In genomic region chr22:36282078-36282831, GRCh38 we compare ENCODE assay signal across 23 cellular contexts. TPM values are rescaled to one million over a fixed set of nuclear protein-coding genes. Genes with fewer than 3 reads are reported as not detected.
DNase-seq lines count a peak whose midpoint lies in the region; ATAC-seq and TF ChIP-seq lines count a peak whose summit lies in the region.
"Had no signal": no experiment of that assay in that cellular context is flagged by ENCODE, and none has a peak within 500 bp of the region (broad histone marks: within the 10 kb centered on the region; RNA-seq: fewer than 3 reads in every experiment).

No MANE protein-coding gene starts in this region.

- peaks cover 22% of the 10 kb centered on the region for H3K4me1 Mint-ChIP-seq in activated naive CD8-positive, alpha-beta T cell (ENCODE audit: low read depth)
- peaks cover 23% of the 10 kb centered on the region for H3K4me1 Mint-ChIP-seq in activated naive CD8-positive, alpha-beta T cell treated with anti-CD3 and anti-CD28 coated beads for 36 hours
- H3K4me1 Mint-ChIP-seq in T-helper 17 cell: peaks cover 20% of the 10 kb centered on the region

- no peak overlapping the region for H3K4ac ChIP-seq in neuronal stem cell (ENCODE audit: low read length)

- H3K36me3 ChIP-seq in neuronal stem cell (replicated peaks in 1 of 2; ENCODE audit: control insufficient read depth in 2 of 2, insufficient read depth in 2 of 2, low read length in 2 of 2): peaks cover 53 to 73% of the 10 kb centered on the region in 2 donors
- H3K36me3 ChIP-seq in tibial nerve: peaks cover 4 to 72% (median 43%) of the 10 kb centered on the region in 3 donors

- no peaks in the 10 kb centered on the region for H3K27me3 ChIP-seq in neuronal stem cell (ENCODE audit: control insufficient read depth in 3 of 3, insufficient read depth in 3 of 3, low read depth in 1 of 3, low read length in 3 of 3)
- no peaks in the 10 kb centered on the region for H3K27me3 ChIP-seq in tibial nerve
- H3K27me3 ChIP-seq: right atrium auricular region, vagina had no signal

- H3K4me1 ChIP-seq in neuronal stem cell (ENCODE audit: control insufficient read depth in 2 of 2, insufficient read depth in 1 of 2, low read depth in 1 of 2, low read length in 2 of 2) (peaks cover 0 to 3% of the 10 kb centered on the region in 2 donors), tibial nerve (peaks cover 0 to 55% (median 9%) of the 10 kb centered on the region in 4 donors)

- H3K23ac ChIP-seq in neuronal stem cell (ENCODE audit: low read depth, low read length, poor library complexity): no peak overlapping the region

- H2BK12ac ChIP-seq in neuronal stem cell (ENCODE audit: low read length): no peak overlapping the region

- H3K4me3 Mint-ChIP-seq in activated naive CD8-positive, alpha-beta T cell: no peak overlapping the region
- no peak overlapping the region for H3K4me3 Mint-ChIP-seq in activated naive CD8-positive, alpha-beta T cell treated with anti-CD3 and anti-CD28 coated beads for 36 hours
- no peak overlapping the region for H3K4me3 Mint-ChIP-seq in T-helper 17 cell
- H3K4me3 Mint-ChIP-seq: activated B cell treated with CpG ODN at 0.5 μM for 24 hours; activated T-helper 1 cell treated with anti-CD3 and anti-CD28 coated beads, Interleukin-12 subunit alpha, Interleukin-12 subunit beta, Interleukin-2, Interleukin-4 antibody, amounts not matched to agents 30 ng/mL and 10 ng/mL and 1 ng/mL, durations not matched to agents 14 hours and 24 hours and 36 hours; CD14-positive monocyte; H9; IgD-negative memory B cell had no signal

- H3K14ac ChIP-seq in neuronal stem cell (ENCODE audit: low read length): no peak overlapping the region

- H3K4me3 ChIP-seq in neuronal stem cell (ENCODE audit: low read length in 2 of 2): no peak overlapping the region
- H3K4me3 ChIP-seq in tibial nerve: no peak overlapping the region
- H3K4me3 ChIP-seq: right atrium auricular region, SK-N-MC, vagina had no signal

- no peak overlapping the region for H2BK15ac ChIP-seq in neuronal stem cell (ENCODE audit: low read length)

- H4K8ac ChIP-seq in neuronal stem cell (ENCODE audit: low read depth, low read length): no peak overlapping the region

- H3K18ac ChIP-seq in neuronal stem cell (ENCODE audit: low read length): no peak overlapping the region

- peak in 1 of 2 donors; percentile 4 for TF ChIP-seq POLR2A in tibial nerve (IDR thresholded peaks at IDR 0.05)

- H3K79me1 ChIP-seq in neuronal stem cell (ENCODE audit: low read depth, low read length): no peaks in the 10 kb centered on the region

- H3K27ac ChIP-seq in neuronal stem cell (replicated peaks; ENCODE audit: low read length) (no peak overlapping the region), tibial nerve (peak overlapping the region in 3 of 4 donors; percentile 19 to 72 (median 68))
- H3K27ac ChIP-seq: right atrium auricular region, SK-N-MC, vagina had no signal

- no peaks in the 10 kb centered on the region for H3K9me3 Mint-ChIP-seq in activated naive CD8-positive, alpha-beta T cell (ENCODE audit: low read depth)
- no peaks in the 10 kb centered on the region for H3K9me3 Mint-ChIP-seq in activated naive CD8-positive, alpha-beta T cell treated with anti-CD3 and anti-CD28 coated beads for 36 hours
- H3K9me3 Mint-ChIP-seq: activated B cell treated with CpG ODN at 0.5 μM for 24 hours; activated T-helper 1 cell treated with anti-CD3 and anti-CD28 coated beads, Interleukin-12 subunit alpha, Interleukin-12 subunit beta, Interleukin-2, Interleukin-4 antibody, amounts not matched to agents 30 ng/mL and 10 ng/mL and 1 ng/mL, durations not matched to agents 14 hours and 24 hours and 36 hours; CD14-positive monocyte; H9; IgD-negative memory B cell had no signal

- WGBS in neuronal stem cell (ENCODE audit: extremely low coverage in 2 of 2, insufficient read length in 2 of 2, insufficient replicate concordance in 1 of 2), 2 donors: no CpG with 5 or more reads among the region's 31 CpGs
- 69% methylated on average over 29 to 31 of the region's 31 CpGs for WGBS in tibial nerve, 2 donors

- TF ChIP-seq CTCF in tibial nerve (IDR thresholded peaks at IDR 0.05): no peak

- DNase-seq in activated naive CD8-positive, alpha-beta T cell treated with anti-CD3 and anti-CD28 coated beads for 36 hours: no peak
- DNase-seq in T-helper 17 cell: no peak
- DNase-seq in neuronal stem cell (ENCODE audit: low spot score): no peak
- DNase-seq in tibial nerve (ENCODE audit: low spot score in 2 of 2): no peak
- no peak for DNase-seq in amniotic stem cell (lab: John Stamatoyannopoulos, UW)
- DNase-seq: activated B cell treated with CpG ODN at 0.5 μM for 24 hours; cerebellar nuclear complex; DMS53; H9; MM.1S; NCI-H1694 treated with DMSO at 0.1 percent for 48 hours; NCI-H226; stimulated activated naive CD4-positive, alpha-beta T cell had no signal

- H3K9me3 ChIP-seq in T-helper 17 cell (ENCODE audit: control insufficient read depth, low read length, poor library complexity, severe bottlenecking) (no peaks in the 10 kb centered on the region), neuronal stem cell (replicated peaks in 1 of 2; ENCODE audit: control insufficient read depth in 2 of 2, insufficient read depth in 1 of 2, low read depth in 1 of 2, low read length in 2 of 2) (no peaks in the 10 kb centered on the region), tibial nerve (no peaks in the 10 kb centered on the region)
- H3K9me3 ChIP-seq: right atrium auricular region, vagina had no signal

- H3K27ac Mint-ChIP-seq in activated naive CD8-positive, alpha-beta T cell: peak overlapping the region; percentile 70
- H3K27ac Mint-ChIP-seq in activated naive CD8-positive, alpha-beta T cell treated with anti-CD3 and anti-CD28 coated beads for 36 hours: no peak overlapping the region
- peak overlapping the region; percentile 74 for H3K27ac Mint-ChIP-seq in T-helper 17 cell
- H3K27ac Mint-ChIP-seq: activated B cell treated with CpG ODN at 0.5 μM for 24 hours, H9 had no signal

- TF ChIP-seq EP300 in tibial nerve (IDR thresholded peaks at IDR 0.05): peak in 1 of 2 donors; percentile 65

- ATAC-seq in T-helper 17 cell (no peak), GM18511 (IDR thresholded peaks at IDR 0.05; ENCODE audit: unreplicated experiment) (no peak), HG02885 (IDR thresholded peaks at IDR 0.05; ENCODE audit: poor library complexity, unreplicated experiment) (no peak)
- ATAC-seq: Panc1 had no signal

- no peak overlapping the region for H3K4me2 ChIP-seq in neuronal stem cell (ENCODE audit: insufficient read depth, low read length, poor library complexity, severe bottlenecking)

- no peak overlapping the region for H2BK5ac ChIP-seq in neuronal stem cell (ENCODE audit: low read length)

- H3K36me3 Mint-ChIP-seq in activated naive CD8-positive, alpha-beta T cell: peaks cover 2% of the 10 kb centered on the region
- peaks cover 31% of the 10 kb centered on the region for H3K36me3 Mint-ChIP-seq in activated naive CD8-positive, alpha-beta T cell treated with anti-CD3 and anti-CD28 coated beads for 36 hours
- H3K36me3 Mint-ChIP-seq in T-helper 17 cell (ENCODE audit: low read depth): peaks cover 9% of the 10 kb centered on the region

- H2AK5ac ChIP-seq in neuronal stem cell (ENCODE audit: low read depth, low read length): no peak overlapping the region

- no peak overlapping the region for H4K91ac ChIP-seq in neuronal stem cell (ENCODE audit: low read depth, low read length, poor library complexity)

- H3K27me3 Mint-ChIP-seq in activated naive CD8-positive, alpha-beta T cell: no peaks in the 10 kb centered on the region
- no peaks in the 10 kb centered on the region for H3K27me3 Mint-ChIP-seq in activated naive CD8-positive, alpha-beta T cell treated with anti-CD3 and anti-CD28 coated beads for 36 hours
- no peaks in the 10 kb centered on the region for H3K27me3 Mint-ChIP-seq in T-helper 17 cell
- H3K27me3 Mint-ChIP-seq: activated B cell treated with CpG ODN at 0.5 μM for 24 hours, IgD-negative memory B cell had no signal

- H2AFZ ChIP-seq in neuronal stem cell (ENCODE audit: low read length): no peak overlapping the region

- H2BK120ac ChIP-seq in neuronal stem cell (ENCODE audit: low read depth, low read length): peak overlapping the region; percentile 64

- no peak overlapping the region for H3K9ac ChIP-seq in neuronal stem cell (ENCODE audit: low read depth, low read length, poor library complexity)

RNA-seq across cellular contexts. Expression of gene APOL1, which starts 29.3 kb away (rescaled TPM):
- 10 to 100 TPM; 17.6 to 19.3 TPM for total RNA-seq in activated naive CD8-positive, alpha-beta T cell treated with anti-CD3 and anti-CD28 coated beads for 36 hours
- total RNA-seq in T-helper 17 cell (10 to 100 TPM; 12.5 to 15.0 TPM), tibial nerve (10 to 100 TPM in 3 of 4 donors, 1 to 10 TPM in 1; 8.3 to 16.8 (median 10.1) TPM)
- polyA plus RNA-seq in neuronal stem cell (2013, experiment 1 of 2): 0.06 TPM
- polyA plus RNA-seq in neuronal stem cell (2013, experiment 2 of 2): 0.03 TPM
- total RNA-seq: H9 had no signal

RNA-seq across cellular contexts. Expression of gene APOL2, which starts 42.9 kb away (rescaled TPM):
- total RNA-seq in activated naive CD8-positive, alpha-beta T cell treated with anti-CD3 and anti-CD28 coated beads for 36 hours: 10 to 100 TPM; 54.3 to 57.0 TPM
- 10 to 100 TPM; 36.9 to 42.9 TPM for total RNA-seq in T-helper 17 cell
- 4.3 TPM for polyA plus RNA-seq in neuronal stem cell (2013, experiment 1 of 2)
- polyA plus RNA-seq in neuronal stem cell (2013, experiment 2 of 2): 4.7 TPM
- total RNA-seq in tibial nerve: 100 to 1,000 TPM in 1 of 4 donors, 10 to 100 TPM in 3; 76.9 to 112 (median 79.4) TPM
